ENCODE assay signal across 24 cellular contexts in the genomic region with DNA sequence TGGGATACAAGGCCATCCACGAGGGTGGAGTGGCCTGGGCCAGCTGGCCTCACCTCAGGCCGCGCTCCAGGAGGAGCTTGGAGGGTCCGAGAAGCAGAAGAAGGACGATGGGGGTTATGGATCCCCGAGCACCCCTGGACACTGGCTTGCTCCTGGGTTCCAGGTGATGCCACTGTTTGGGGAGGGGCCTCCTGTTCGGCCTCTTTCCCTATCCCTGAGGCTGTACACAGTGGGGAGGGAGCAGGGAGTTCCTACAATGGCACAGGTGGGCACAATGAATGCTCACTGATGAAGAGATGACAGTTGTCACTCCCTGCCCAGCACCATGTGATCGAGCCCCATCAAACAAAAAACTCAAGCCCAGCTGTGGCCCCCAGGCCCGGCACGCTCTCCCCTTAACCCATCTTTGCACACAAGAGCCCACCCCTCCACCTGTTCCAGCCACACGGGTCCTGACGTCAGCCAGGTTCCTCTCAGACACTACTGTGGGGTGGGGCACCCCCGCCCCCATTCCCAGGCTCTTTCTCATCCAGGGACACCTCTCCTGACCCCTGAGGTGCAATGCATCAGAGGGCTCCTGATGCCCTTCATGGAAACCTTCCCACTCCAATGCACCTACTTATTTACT.
"Had no signal": no experiment of that assay in that cellular context is flagged by ENCODE, and none has a peak within 500 bp of the region (broad histone marks: within the 10 kb centered on the region; RNA-seq: fewer than 3 reads in every experiment).

No MANE protein-coding gene starts in this region.

- H3K27ac Mint-ChIP-seq: activated naive CD8-positive, alpha-beta T cell treated with anti-CD3 and anti-CD28 coated beads, Interleukin-2, amount 50 U/mL, for 24 hours; activated T-cell treated with anti-CD3 and anti-CD28 coated beads, Interleukin-2, amount 50 U/mL, for 24 hours; dendritic cell treated with granulocyte-macrophage colony-stimulating factor and Interleukin-4, amounts not matched to agents 40 ng/mL and 50 ng/mL, for 4 days; type B pancreatic cell had no signal

- H3K36me3 Mint-ChIP-seq: type B pancreatic cell had no signal

- H3K4me3 ChIP-seq: ascending aorta, esophagus squamous epithelium, right lobe of liver, uterus had no signal

- H3K4me3 Mint-ChIP-seq: activated naive CD8-positive, alpha-beta T cell treated with anti-CD3 and anti-CD28 coated beads, Interleukin-2, amount 50 U/mL, for 24 hours; activated T-cell treated with anti-CD3 and anti-CD28 coated beads, Interleukin-2, amount 50 U/mL, for 24 hours; brain; dendritic cell treated with granulocyte-macrophage colony-stimulating factor and Interleukin-4, amounts not matched to agents 40 ng/mL and 50 ng/mL, for 4 days; endodermal cell; stimulated activated naive CD8-positive, alpha-beta T cell treated with anti-CD3 and anti-CD28 coated beads, Interleukin-15, amount 100 ng/mL, for 72 hours; type B pancreatic cell had no signal

- H3K4me1 ChIP-seq: ascending aorta, right lobe of liver, uterus had no signal

- H3K36me3 ChIP-seq: ascending aorta, right lobe of liver, uterus had no signal

- DNase-seq: activated CD4-positive, alpha-beta T cell treated with anti-CD3 and anti-CD28 coated beads for 4 hours; activated CD4-positive, alpha-beta T cell treated with anti-CD3 and anti-CD28 coated beads, Interleukin-2, amount 50 U/mL, for 4 hours; activated CD8-positive, alpha-beta memory T cell treated with anti-CD3 and anti-CD28 coated beads, Interleukin-2, amount 50 U/mL, for 48 hours; activated gamma-delta T cell; activated naive CD4-positive, alpha-beta T cell treated with anti-CD3 and anti-CD28 coated beads, Interleukin-2, amount 50 U/mL, for 16 hours; activated naive CD8-positive, alpha-beta T cell treated with anti-CD3 and anti-CD28 coated beads, Interleukin-2, amount 50 U/mL, for 24 hours; activated T-cell treated with anti-CD3 and anti-CD28 coated beads, Interleukin-2, amount 50 U/mL, for 24 hours; endodermal cell; esophagus squamous epithelium; foreskin melanocyte; left ventricle myocardium superior; mammary epithelial cell; occipital lobe; stimulated activated CD4-positive, alpha-beta T cell treated with anti-CD3 and anti-CD28 coated beads, Interleukin-12 subunit alpha, Interleukin-12 subunit beta, amount 100 ng/mL, for 4 hours; stimulated activated CD4-positive, alpha-beta T cell treated with anti-CD3 and anti-CD28 coated beads, Interleukin-4, amount 100 ng/mL, for 1 hour; stimulated activated naive CD8-positive, alpha-beta T cell treated with anti-CD3 and anti-CD28 coated beads, Interleukin-15, amount 100 ng/mL, for 72 hours; substantia nigra; uterus had no signal

- H3K9me3 Mint-ChIP-seq: activated naive CD8-positive, alpha-beta T cell treated with anti-CD3 and anti-CD28 coated beads, Interleukin-2, amount 50 U/mL, for 24 hours; activated T-cell treated with anti-CD3 and anti-CD28 coated beads, Interleukin-2, amount 50 U/mL, for 24 hours; dendritic cell treated with granulocyte-macrophage colony-stimulating factor and Interleukin-4, amounts not matched to agents 40 ng/mL and 50 ng/mL, for 4 days; stimulated activated naive CD8-positive, alpha-beta T cell treated with anti-CD3 and anti-CD28 coated beads, Interleukin-15, amount 100 ng/mL, for 72 hours; type B pancreatic cell had no signal

- H3K27me3 ChIP-seq: ascending aorta, right lobe of liver, uterus had no signal

- H3K9me3 ChIP-seq: ascending aorta, esophagus squamous epithelium, right lobe of liver, uterus had no signal

- ATAC-seq: activated naive CD8-positive, alpha-beta T cell treated with anti-CD3 and anti-CD28 coated beads, Interleukin-2, amount 50 U/mL, for 24 hours; left ventricle myocardium superior; right lobe of liver; stimulated activated naive CD8-positive, alpha-beta T cell treated with anti-CD3 and anti-CD28 coated beads, Interleukin-15, amount 100 ng/mL, for 72 hours had no signal

- H3K27ac ChIP-seq: ascending aorta, esophagus squamous epithelium, right lobe of liver, uterus, VCaP had no signal
